Comparison of ENCODE assay signal across 12 cellular contexts in genomic region chr3:146156060-146156459, GRCh38. TPM values are rescaled to one million over a fixed set of nuclear protein-coding genes. Genes with fewer than 3 reads are reported as not detected.
DNase-seq lines count a peak whose midpoint lies in the region; ATAC-seq, FAIRE-seq and TF ChIP-seq lines count a peak whose summit lies in the region.
"Had no signal": no experiment of that assay in that cellular context is flagged by ENCODE, and none has a peak within 500 bp of the region (broad histone marks: within the 10 kb centered on the region; RNA-seq: fewer than 3 reads in every experiment).

No MANE protein-coding gene starts in this region.

- no peaks in the 10 kb centered on the region for H3K9me3 ChIP-seq in breast epithelium
- H3K9me3 ChIP-seq in smooth muscle cell (replicated peaks; ENCODE audit: low read depth), result no peaks in the 10 kb centered on the region
- no peaks in the 10 kb centered on the region for H3K9me3 ChIP-seq in CD8-positive, alpha-beta T cell (ENCODE audit: low read length)

- POLR2A ChIA-PET in CD8-positive, alpha-beta T cell (lab: Charles Lee), result no interaction called here

- DNase-seq in HCEC 1CT (peak; percentile 36), breast epithelium (ENCODE audit: low spot score in 2 of 2) (no peak), left lobe of liver (ENCODE audit: low spot score) (no peak), smooth muscle cell (lab: John Stamatoyannopoulos, UW; ENCODE audit: unreplicated experiment) (no peak), HTR-8/SVneo (ENCODE audit: insufficient read length, low spot score) (no peak), DMS79 (lab: John Stamatoyannopoulos, UW) (no peak)
- no peak for DNase-seq in CD8-positive, alpha-beta T cell
- DNase-seq: activated CD4-positive, CD25-positive, alpha-beta regulatory T cell treated with anti-CD3 and anti-CD28 coated beads, Interleukin-2, amount 50 U/mL, for 72 hours; activated naive CD8-positive, alpha-beta T cell treated with anti-CD3 and anti-CD28 coated beads, Interleukin-2, amount 10 ng/mL, durations not matched to agents 7 days and 5 days; Karpas-422 had no signal

- peak overlapping the region; percentile 89 for H3K4me2 ChIP-seq in smooth muscle cell

- H3K27me3 ChIP-seq in breast epithelium (no peaks in the 10 kb centered on the region), smooth muscle cell (ENCODE audit: low read depth) (no peaks in the 10 kb centered on the region)
- no peaks in the 10 kb centered on the region for H3K27me3 ChIP-seq in CD8-positive, alpha-beta T cell (ENCODE audit: insufficient read depth, low read length)

- CTCF ChIA-PET in CD8-positive, alpha-beta T cell (lab: Charles Lee), result interaction anchor here (0.7 to 1.2 kb wide), 2 partner anchors 31 to 33 kb away, joined by 3 read pairs; no protein-coding TSS in a partner anchor

- H3K4me1 ChIP-seq in breast epithelium (peaks cover 0 to 12% of the 10 kb centered on the region in 2 donors), smooth muscle cell (ENCODE audit: low read depth) (peaks cover 22% of the 10 kb centered on the region)
- H3K4me1 ChIP-seq in CD8-positive, alpha-beta T cell (ENCODE audit: insufficient read depth, low read length), result no peaks in the 10 kb centered on the region

- H3K36me3 ChIP-seq in breast epithelium (no peaks in the 10 kb centered on the region), smooth muscle cell (ENCODE audit: low read depth) (peaks cover 3% of the 10 kb centered on the region)
- H3K36me3 ChIP-seq in CD8-positive, alpha-beta T cell (ENCODE audit: insufficient read depth, low read length), result no peaks in the 10 kb centered on the region

- TF ChIP-seq CTCF in breast epithelium (IDR thresholded peaks at IDR 0.05), result no peak
- no peak for TF ChIP-seq CTCF in smooth muscle cell (IDR thresholded peaks at IDR 0.05; ENCODE audit: borderline replicate concordance, insufficient read depth, poor library complexity, severe bottlenecking)
- no peak for TF ChIP-seq CTCF in CD8-positive, alpha-beta T cell (IDR thresholded peaks at IDR 0.05)

- peaks cover 100% of the 10 kb centered on the region for H3K79me2 ChIP-seq in smooth muscle cell (ENCODE audit: low read depth)

- intact Hi-C loops in breast epithelium (cut with DNase I; ENCODE audit: low total_unique reads), result no loop called here
- intact Hi-C loops in CD8-positive, alpha-beta T cell (cut with DNase I, micrococcal nuclease), result no loop called here

- peaks cover 13% of the 10 kb centered on the region for H3F3A ChIP-seq in smooth muscle cell (ENCODE audit: low read depth)

- no peaks in the 10 kb centered on the region for H3K36me3 Mint-ChIP-seq in CD8-positive, alpha-beta T cell
- H3K36me3 Mint-ChIP-seq: activated naive CD8-positive, alpha-beta T cell treated with anti-CD3 and anti-CD28 coated beads, Interleukin-2, amount 10 ng/mL, durations not matched to agents 7 days and 5 days had no signal

- H3K27ac ChIP-seq in breast epithelium (peak overlapping the region; percentile 65 to 78), smooth muscle cell (ENCODE audit: low read depth) (peak overlapping the region; percentile 96)
- H3K27ac ChIP-seq in CD8-positive, alpha-beta T cell (ENCODE audit: low read depth, low read length), result no peak overlapping the region

- peak overlapping the region; percentile 93 for H3K9ac ChIP-seq in smooth muscle cell (ENCODE audit: low read depth)

- 15% methylated on average over 4 of the region's 4 CpGs for WGBS in smooth muscle cell (ENCODE audit: low lambda C conversion rate)

- peaks cover 98% of the 10 kb centered on the region for H4K20me1 ChIP-seq in smooth muscle cell (ENCODE audit: low read depth)

- peak; percentile 3 for ATAC-seq in left lobe of liver
- ATAC-seq in HG03460 (IDR thresholded peaks at IDR 0.05; ENCODE audit: unreplicated experiment), result no peak
- ATAC-seq in CD8-positive, alpha-beta T cell, result no peak

- H2AFZ ChIP-seq in smooth muscle cell (ENCODE audit: low read depth), result no peak overlapping the region

- H3K27me3 Mint-ChIP-seq in CD8-positive, alpha-beta T cell (ENCODE audit: low read depth), result peaks cover 14% of the 10 kb centered on the region

- H3K4me1 Mint-ChIP-seq in CD8-positive, alpha-beta T cell (ENCODE audit: low read depth), result peaks cover 6% of the 10 kb centered on the region

- H3K4me3 Mint-ChIP-seq in CD8-positive, alpha-beta T cell, result no peak overlapping the region
- H3K4me3 Mint-ChIP-seq: activated naive CD8-positive, alpha-beta T cell treated with anti-CD3 and anti-CD28 coated beads, Interleukin-2, amount 10 ng/mL, durations not matched to agents 7 days and 5 days had no signal

- TF ChIP-seq POLR2A in breast epithelium (IDR thresholded peaks at IDR 0.05), result no peak

- H3K27ac Mint-ChIP-seq in CD8-positive, alpha-beta T cell, result no peak overlapping the region
- H3K27ac Mint-ChIP-seq: activated naive CD8-positive, alpha-beta T cell treated with anti-CD3 and anti-CD28 coated beads, Interleukin-2, amount 10 ng/mL, durations not matched to agents 7 days and 5 days had no signal

- H3K4me3 ChIP-seq in breast epithelium (peak overlapping the region in 1 of 3 donors; percentile 44), smooth muscle cell (peak overlapping the region; percentile 88)
- no peak overlapping the region for H3K4me3 ChIP-seq in CD8-positive, alpha-beta T cell (ENCODE audit: low read depth, low read length)

- no peaks in the 10 kb centered on the region for H3K9me3 Mint-ChIP-seq in CD8-positive, alpha-beta T cell
- H3K9me3 Mint-ChIP-seq: activated naive CD8-positive, alpha-beta T cell treated with anti-CD3 and anti-CD28 coated beads, Interleukin-2, amount 10 ng/mL, durations not matched to agents 7 days and 5 days had no signal

- FAIRE-seq in HTR-8/SVneo (lab: Jason Lieb, UNC), result no peak
- FAIRE-seq: RCC 7860 had no signal

RNA-seq across cellular contexts. Expression of gene PLOD2, which starts 4.9 kb away (rescaled TPM):
- total RNA-seq in breast epithelium, result 10 to 100 TPM; 33.2 to 71.5 (median 35.7) TPM
- total RNA-seq in left lobe of liver, result 25.7 TPM
- 658 and 786 TPM in 2 replicates for total RNA-seq in smooth muscle cell
- polyA plus RNA-seq in smooth muscle cell, result 293 and 372 TPM in 2 replicates
- total RNA-seq in CD8-positive, alpha-beta T cell, result not detected

Comparison
In these comparisons a context has a peak if more than half of its experiments do, and no peak if none do; other contexts are left out.
1. RNA of gene PLOD2, which starts 4.9 kb away (total RNA-seq): 658 to 786 TPM in smooth muscle cell, 33.2 to 71.5 TPM in breast epithelium and 25.7 TPM in left lobe of liver (single experiment); not detected in CD8-positive, alpha-beta T cell; every median in the first group is over 10 times any median in the second.